Comparison of ENCODE assay signal across 8 cellular contexts in the genomic region with DNA sequence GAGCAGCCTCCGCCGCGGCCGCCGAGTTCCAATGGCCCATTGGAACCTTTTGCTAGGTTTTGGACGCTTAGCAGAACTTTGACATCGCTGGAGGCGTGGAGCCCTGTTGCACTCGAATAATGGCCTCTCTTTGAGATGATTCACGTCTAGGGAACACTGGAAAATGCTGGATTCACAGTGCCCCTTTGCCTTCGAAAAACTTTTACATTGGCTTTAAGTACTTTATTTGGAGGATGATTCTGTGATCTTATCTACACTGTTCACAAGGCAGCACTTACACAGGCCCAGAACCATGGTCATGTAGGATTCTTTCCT. TPM values are rescaled to one million over a fixed set of nuclear protein-coding genes. Genes with fewer than 3 reads are reported as not detected.
DNase-seq lines count a peak whose midpoint lies in the region; ATAC-seq and TF ChIP-seq lines count a peak whose summit lies in the region.

No MANE protein-coding gene starts in this region.

- in situ Hi-C loops in astrocyte of the spinal cord (cut with HindIII; ENCODE audit: low sequenced_read_pairs), result no loop called here

- intact Hi-C loops in testis (cut with DNase I; ENCODE audit: low total_unique reads), result no loop called here

- no peaks in the 10 kb centered on the region for H3K36me3 ChIP-seq in testis (ENCODE audit: low read depth, missing control alignments)

- no peak for TF ChIP-seq POLR2A in testis (IDR thresholded peaks at IDR 0.05)

- peak; percentile 65 for DNase-seq in DMS 273 treated with DMSO at 0.1 percent for 48 hours (lab: John Stamatoyannopoulos, UW)
- no peak for DNase-seq in DMS 273 (lab: John Stamatoyannopoulos, UW; ENCODE audit: unreplicated experiment)
- no peak for DNase-seq in astrocyte of the spinal cord (ENCODE audit: low read depth, low spot score)
- DNase-seq in kidney glomerular epithelial cell (lab: John Stamatoyannopoulos, UW), result peak; percentile 64
- no peak for DNase-seq in testis
- DNase-seq in globus pallidus (ENCODE audit: low spot score), result no peak

- no peak for TF ChIP-seq CTCF in astrocyte of the spinal cord (IDR thresholded peaks at IDR 0.05; ENCODE audit: low read depth, low read length)
- TF ChIP-seq CTCF in testis (IDR thresholded peaks at IDR 0.05), result no peak

- peak overlapping the region; percentile 59 for H3K4me3 ChIP-seq in astrocyte of the spinal cord (ENCODE audit: low read depth, low read length)
- peak overlapping the region; percentile 71 to 76 for H3K4me3 ChIP-seq in testis

- H3K27ac ChIP-seq in testis, result peak overlapping the region; percentile 67 to 85

- H3K4me1 ChIP-seq in testis, result peaks cover 5% of the 10 kb centered on the region

- H3K9me3 ChIP-seq in testis, result no peaks in the 10 kb centered on the region

- ATAC-seq in HG02759 (IDR thresholded peaks at IDR 0.05; ENCODE audit: unreplicated experiment) (no peak), GM21447 (IDR thresholded peaks at IDR 0.05; ENCODE audit: unreplicated experiment) (no peak)

- WGBS in testis, 2 donors, result 0% methylated on average over 8 to 11 of the region's 11 CpGs

- no peaks in the 10 kb centered on the region for H3K27me3 ChIP-seq in testis

RNA-seq across cellular contexts. Expression of gene PPIC, which starts 0.5 kb away (rescaled TPM):
- total RNA-seq in testis, result 10 to 100 TPM in 1 of 2 donors, 1 to 10 TPM in 1; 9.6 to 18.5 TPM
- 23.8 TPM for polyA plus RNA-seq in testis (ENCODE audit: insufficient read depth, low read depth, low replicate concordance)

RNA-seq across cellular contexts. Expression of gene PRDM6, which starts 52.0 kb away (rescaled TPM):
- total RNA-seq in testis, result 1 to 10 TPM; 2.5 to 3.0 TPM
- polyA plus RNA-seq in testis (ENCODE audit: insufficient read depth, low read depth, low replicate concordance), result 2.4 TPM

Comparison
In these comparisons a context has a peak if more than half of its experiments do, and no peak if none do; other contexts are left out.
1. DNase-seq: peak in DMS 273 treated with DMSO at 0.1 percent for 48 hours (single experiment) and kidney glomerular epithelial cell (single experiment); none in DMS 273 (single experiment), astrocyte of the spinal cord (single experiment), testis (single experiment) and globus pallidus (single experiment).